Comparison of ENCODE assay signal across 22 cellular contexts in the genomic region with DNA sequence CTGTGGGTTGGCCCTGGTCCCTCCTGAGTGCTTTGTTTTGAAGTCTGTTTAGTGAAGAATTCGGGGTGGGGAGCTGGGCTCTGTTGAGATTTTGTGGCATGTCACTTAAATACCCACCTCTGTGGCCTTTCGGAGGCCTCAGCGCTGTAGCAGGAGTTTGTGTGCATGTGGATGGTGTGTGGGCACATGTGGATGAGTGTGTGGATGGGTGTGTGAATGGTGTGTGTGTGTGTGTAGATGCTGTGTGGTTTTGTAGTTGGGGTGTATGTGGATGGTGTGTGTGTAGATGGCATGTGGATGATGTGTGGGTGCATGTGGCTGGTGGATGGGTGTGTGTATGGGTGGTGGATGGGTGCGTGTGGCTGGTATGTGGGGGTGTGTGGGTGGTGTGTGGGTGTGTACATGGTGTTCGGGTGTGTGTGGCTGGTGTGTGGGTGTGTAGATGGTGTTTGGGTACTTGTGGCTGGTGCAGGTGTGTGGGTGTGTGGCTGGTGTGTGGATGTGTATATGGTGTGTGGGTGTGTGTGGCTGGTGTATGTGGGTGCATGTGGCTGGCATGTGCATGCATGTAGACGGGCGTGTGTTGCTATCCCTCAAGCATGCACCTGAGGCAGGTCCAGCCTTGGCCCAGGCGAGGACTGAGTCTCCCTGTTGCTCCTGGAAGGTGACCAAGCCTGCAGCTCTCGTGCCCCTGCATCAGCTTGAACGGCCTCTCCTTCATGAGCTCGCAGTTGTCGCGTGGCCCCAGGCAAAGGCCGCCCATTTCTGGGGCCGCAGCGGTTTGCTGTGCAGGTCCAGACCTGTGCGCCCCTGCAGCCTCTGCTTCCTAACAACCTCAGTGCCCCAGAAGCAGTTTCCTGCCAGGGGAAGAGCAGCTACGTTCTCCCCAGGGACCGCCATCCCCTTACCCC. TPM values are rescaled to one million over a fixed set of nuclear protein-coding genes. Genes with fewer than 3 reads are reported as not detected.
"Had no signal": no experiment of that assay in that cellular context is flagged by ENCODE, and none has a peak within 500 bp of the region (broad histone marks: within the 10 kb centered on the region; RNA-seq: fewer than 3 reads in every experiment).

No MANE protein-coding gene starts in this region.

- H3K4me3 Mint-ChIP-seq: activated T-cell treated with anti-CD3 and anti-CD28 coated beads, Interleukin-2, amount 50 U/mL, for 72 hours; central memory CD8-positive, alpha-beta T cell; naive B cell; T-cell had no signal

- H3K9me3 ChIP-seq: gastroesophageal sphincter, heart right ventricle, mucosa of descending colon, ovary, psoas muscle, thoracic aorta, upper lobe of left lung had no signal

- H3K4me3 ChIP-seq: coronary artery, gastroesophageal sphincter, heart right ventricle, mucosa of descending colon, ovary, psoas muscle, skin epidermis, thoracic aorta, upper lobe of left lung had no signal

- H3K27me3 Mint-ChIP-seq: naive B cell had no signal

- H3K4me1 ChIP-seq: gastroesophageal sphincter, heart right ventricle, psoas muscle, upper lobe of left lung had no signal

- H3K27me3 ChIP-seq: gastroesophageal sphincter, heart right ventricle, ovary, upper lobe of left lung had no signal

- H3K4me1 Mint-ChIP-seq: central memory CD8-positive, alpha-beta T cell; T-cell had no signal

- H3K36me3 ChIP-seq: ovary had no signal

- H3K27ac ChIP-seq: coronary artery, gastroesophageal sphincter, heart right ventricle, ovary, psoas muscle, thoracic aorta, upper lobe of left lung had no signal

- DNase-seq: activated gamma-delta T cell; activated T-cell treated with anti-CD3 and anti-CD28 coated beads, Interleukin-2, amount 50 U/mL, for 72 hours; heart right ventricle; kidney glomerular epithelial cell; mesenchymal stem cell; naive B cell; ovary; psoas muscle; stimulated activated CD4-positive, alpha-beta T cell treated with anti-CD3 and anti-CD28 coated beads, Interleukin-4, amount 100 ng/mL, for 1 hour; T-cell; T1000 had no signal

- H3K36me3 Mint-ChIP-seq: activated naive CD4-positive, alpha-beta T cell treated with anti-CD3 and anti-CD28 coated beads, Interleukin-2, amount 50 U/mL, for 72 hours; naive B cell; T-cell had no signal

- H3K9me3 Mint-ChIP-seq: activated naive CD4-positive, alpha-beta T cell treated with anti-CD3 and anti-CD28 coated beads, Interleukin-2, amount 50 U/mL, for 72 hours; activated T-cell treated with anti-CD3 and anti-CD28 coated beads, Interleukin-2, amount 50 U/mL, for 72 hours; central memory CD8-positive, alpha-beta T cell; naive B cell; T-cell had no signal

- ATAC-seq: activated CD4-positive, CD25-positive, alpha-beta regulatory T cell treated with anti-CD3 and anti-CD28 coated beads, Interleukin-2, amount 50 U/mL, for 24 hours; activated naive CD4-positive, alpha-beta T cell treated with anti-CD3 and anti-CD28 coated beads, Interleukin-2, amount 50 U/mL, for 72 hours; activated T-cell treated with anti-CD3 and anti-CD28 coated beads, Interleukin-2, amount 50 U/mL, for 72 hours; gastroesophageal sphincter; heart right ventricle; mucosa of descending colon; psoas muscle; right cardiac atrium; T-cell had no signal

- H3K27ac Mint-ChIP-seq: activated naive CD4-positive, alpha-beta T cell treated with anti-CD3 and anti-CD28 coated beads, Interleukin-2, amount 50 U/mL, for 72 hours; activated T-cell treated with anti-CD3 and anti-CD28 coated beads, Interleukin-2, amount 50 U/mL, for 72 hours; naive B cell; T-cell had no signal

RNA-seq across cellular contexts. Expression of a gene that starts 54.0 kb away (rescaled TPM):
- total RNA-seq: activated CD8-positive, alpha-beta memory T cell treated with anti-CD3 and anti-CD28 coated beads for 36 hours; activated naive CD4-positive, alpha-beta T cell treated with anti-CD3 and anti-CD28 coated beads, Interleukin-2, amount 50 U/mL, for 72 hours; activated T-cell treated with anti-CD3 and anti-CD28 coated beads, Interleukin-2, amount 50 U/mL, for 72 hours; gastroesophageal sphincter; mucosa of descending colon; psoas muscle; right cardiac atrium; T-cell; thoracic aorta; upper lobe of left lung had no signal
